ENCODE assay signal across 2 cellular contexts in genomic region chr9:33117306-33117705, GRCh38.
TF ChIP-seq lines count a peak whose summit lies in the region.

No MANE protein-coding gene starts in this region.

TF ChIP-seq in IMR-90, 13 proteins besides CTCF, POLR2A, EP300 and RAD21 (continued from another document):
- TF ChIP-seq, protein P1, sequence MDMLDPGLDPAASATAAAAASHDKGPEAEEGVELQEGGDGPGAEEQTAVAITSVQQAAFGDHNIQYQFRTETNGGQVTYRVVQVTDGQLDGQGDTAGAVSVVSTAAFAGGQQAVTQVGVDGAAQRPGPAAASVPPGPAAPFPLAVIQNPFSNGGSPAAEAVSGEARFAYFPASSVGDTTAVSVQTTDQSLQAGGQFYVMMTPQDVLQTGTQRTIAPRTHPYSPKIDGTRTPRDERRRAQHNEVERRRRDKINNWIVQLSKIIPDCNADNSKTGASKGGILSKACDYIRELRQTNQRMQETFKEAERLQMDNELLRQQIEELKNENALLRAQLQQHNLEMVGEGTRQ (IDR thresholded peaks at IDR 0.05; ENCODE audit: low read depth, low read length): no peak
- TF ChIP-seq CHD1 (IDR thresholded peaks at IDR 0.05; ENCODE audit: low read depth, low read length): no peak
- no peak for TF ChIP-seq RFX5 (IDR thresholded peaks at IDR 0.05; ENCODE audit: low read depth, low read length)
TF ChIP-seq in IMR-90: peak in this region for 0.

TF ChIP-seq in WTC11, 78 proteins besides CTCF, POLR2A, EP300 and RAD21 (continued from another document):
- TF ChIP-seq AFF4 (CRISPR knock-in tag; IDR thresholded peaks at IDR 0.05; ENCODE audit: borderline replicate concordance) (no peak), RORB (CRISPR knock-in tag; IDR thresholded peaks at IDR 0.05) (no peak), ZNF219 (CRISPR knock-in tag; IDR thresholded peaks at IDR 0.05; ENCODE audit: borderline replicate concordance) (no peak), CBFB (CRISPR knock-in tag; IDR thresholded peaks at IDR 0.05; ENCODE audit: low read depth) (no peak), SMAD4 (CRISPR knock-in tag; IDR thresholded peaks at IDR 0.05) (no peak), ATF6 (CRISPR knock-in tag; IDR thresholded peaks at IDR 0.05) (no peak), ZNF317 (CRISPR knock-in tag; IDR thresholded peaks at IDR 0.05; ENCODE audit: borderline replicate concordance, low read depth) (no peak), ZNF396 (CRISPR knock-in tag; IDR thresholded peaks at IDR 0.05; ENCODE audit: borderline replicate concordance) (no peak), STAT6 (CRISPR knock-in tag; conservative IDR thresholded peaks at IDR 0.05; ENCODE audit: low read depth) (no peak), ATF2 (CRISPR knock-in tag; IDR thresholded peaks at IDR 0.05; ENCODE audit: borderline replicate concordance, low read depth) (no peak), NFE2L1 (CRISPR knock-in tag; IDR thresholded peaks at IDR 0.05) (no peak), MXD4 (CRISPR knock-in tag; IDR thresholded peaks at IDR 0.05; ENCODE audit: borderline replicate concordance) (no peak), ZNF263 (CRISPR knock-in tag; IDR thresholded peaks at IDR 0.05; ENCODE audit: low read depth) (no peak)
- TF ChIP-seq, protein P1 (CRISPR knock-in tag; IDR thresholded peaks at IDR 0.05): no peak
- TF ChIP-seq, protein P2, sequence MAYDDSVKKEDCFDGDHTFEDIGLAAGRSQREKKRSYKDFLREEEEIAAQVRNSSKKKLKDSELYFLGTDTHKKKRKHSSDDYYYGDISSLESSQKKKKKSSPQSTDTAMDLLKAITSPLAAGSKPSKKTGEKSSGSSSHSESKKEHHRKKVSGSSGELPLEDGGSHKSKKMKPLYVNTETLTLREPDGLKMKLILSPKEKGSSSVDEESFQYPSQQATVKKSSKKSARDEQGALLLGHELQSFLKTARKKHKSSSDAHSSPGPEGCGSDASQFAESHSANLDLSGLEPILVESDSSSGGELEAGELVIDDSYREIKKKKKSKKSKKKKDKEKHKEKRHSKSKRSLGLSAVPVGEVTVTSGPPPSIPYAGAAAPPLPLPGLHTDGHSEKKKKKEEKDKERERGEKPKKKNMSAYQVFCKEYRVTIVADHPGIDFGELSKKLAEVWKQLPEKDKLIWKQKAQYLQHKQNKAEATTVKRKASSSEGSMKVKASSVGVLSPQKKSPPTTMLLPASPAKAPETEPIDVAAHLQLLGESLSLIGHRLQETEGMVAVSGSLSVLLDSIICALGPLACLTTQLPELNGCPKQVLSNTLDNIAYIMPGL (CRISPR knock-in tag; IDR thresholded peaks at IDR 0.05): no peak
- TF ChIP-seq, protein P3, sequence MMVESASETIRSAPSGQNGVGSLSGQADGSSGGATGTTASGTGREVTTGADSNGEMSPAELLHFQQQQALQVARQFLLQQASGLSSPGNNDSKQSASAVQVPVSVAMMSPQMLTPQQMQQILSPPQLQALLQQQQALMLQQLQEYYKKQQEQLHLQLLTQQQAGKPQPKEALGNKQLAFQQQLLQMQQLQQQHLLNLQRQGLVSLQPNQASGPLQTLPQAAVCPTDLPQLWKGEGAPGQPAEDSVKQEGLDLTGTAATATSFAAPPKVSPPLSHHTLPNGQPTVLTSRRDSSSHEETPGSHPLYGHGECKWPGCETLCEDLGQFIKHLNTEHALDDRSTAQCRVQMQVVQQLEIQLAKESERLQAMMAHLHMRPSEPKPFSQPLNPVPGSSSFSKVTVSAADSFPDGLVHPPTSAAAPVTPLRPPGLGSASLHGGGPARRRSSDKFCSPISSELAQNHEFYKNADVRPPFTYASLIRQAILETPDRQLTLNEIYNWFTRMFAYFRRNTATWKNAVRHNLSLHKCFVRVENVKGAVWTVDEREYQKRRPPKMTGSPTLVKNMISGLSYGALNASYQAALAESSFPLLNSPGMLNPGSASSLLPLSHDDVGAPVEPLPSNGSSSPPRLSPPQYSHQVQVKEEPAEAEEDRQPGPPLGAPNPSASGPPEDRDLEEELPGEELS (CRISPR knock-in tag; IDR thresholded peaks at IDR 0.05): no peak
- TF ChIP-seq, protein P4, sequence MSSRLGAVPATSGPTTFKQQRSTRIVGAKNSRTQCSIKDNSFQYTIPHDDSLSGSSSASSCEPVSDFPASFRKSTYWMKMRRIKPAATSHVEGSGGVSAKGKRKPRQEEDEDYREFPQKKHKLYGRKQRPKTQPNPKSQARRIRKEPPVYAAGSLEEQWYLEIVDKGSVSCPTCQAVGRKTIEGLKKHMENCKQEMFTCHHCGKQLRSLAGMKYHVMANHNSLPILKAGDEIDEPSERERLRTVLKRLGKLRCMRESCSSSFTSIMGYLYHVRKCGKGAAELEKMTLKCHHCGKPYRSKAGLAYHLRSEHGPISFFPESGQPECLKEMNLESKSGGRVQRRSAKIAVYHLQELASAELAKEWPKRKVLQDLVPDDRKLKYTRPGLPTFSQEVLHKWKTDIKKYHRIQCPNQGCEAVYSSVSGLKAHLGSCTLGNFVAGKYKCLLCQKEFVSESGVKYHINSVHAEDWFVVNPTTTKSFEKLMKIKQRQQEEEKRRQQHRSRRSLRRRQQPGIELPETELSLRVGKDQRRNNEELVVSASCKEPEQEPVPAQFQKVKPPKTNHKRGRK (CRISPR knock-in tag; IDR thresholded peaks at IDR 0.05; ENCODE audit: borderline replicate concordance): no peak
TF ChIP-seq in WTC11: peak in this region for 0.
